In genomic region chr3:122952509-122952908, GRCh38 we compare ENCODE assay signal across 9 cellular contexts.
DNase-seq lines count a peak whose midpoint lies in the region; ATAC-seq, FAIRE-seq and TF ChIP-seq lines count a peak whose summit lies in the region.
"Had no signal": no experiment of that assay in that cellular context is flagged by ENCODE, and none has a peak within 500 bp of the region (broad histone marks: within the 10 kb centered on the region; RNA-seq: fewer than 3 reads in every experiment).

No MANE protein-coding gene starts in this region.

- no peak for ATAC-seq in K562

- no TSS peak for BruUV-seq in K562 (replicated peaks; lab: Mats Ljungman, UMichigan)

- H3K27ac Mint-ChIP-seq in nephron: peak overlapping the region; percentile 71 to 97 (median 75)

- TF ChIP-seq CTCF in K562 (IDR thresholded peaks at IDR 0.05 in 2 of 3, conservative IDR thresholded peaks at IDR 0.05 in 1 of 3; ENCODE audit: insufficient read depth in 2 of 3, low read depth in 1 of 3, low read length in 3 of 3) (no peak), nephron (IDR thresholded peaks at IDR 0.05; ENCODE audit: unreplicated experiment in 3 of 3) (peak in 2 of 3 experiments; percentile 24 to 31), ascending aorta (IDR thresholded peaks at IDR 0.05) (peak in 1 of 3 experiments; percentile 14)

- no peak for TF ChIP-seq POLR2A in K562 (conservative IDR thresholded peaks at IDR 0.05)

- no peak overlapping the region for H3K27ac ChIP-seq in K562 (ENCODE audit: extremely low read depth, low read depth, low read length)
- no peak overlapping the region for H3K27ac ChIP-seq in ascending aorta

- H3K4me1 ChIP-seq in K562 (replicated peaks in 1 of 2; ENCODE audit: control insufficient read depth in 2 of 2, insufficient read depth in 2 of 2, low read length in 2 of 2) (no peaks in the 10 kb centered on the region), ascending aorta (peaks cover 15 to 18% of the 10 kb centered on the region in 2 donors)

- H3K9me3 ChIP-seq in K562 (replicated peaks; ENCODE audit: control insufficient read depth, insufficient read depth, low read depth, low read length): no peaks in the 10 kb centered on the region
- H3K9me3 ChIP-seq in ascending aorta: no peaks in the 10 kb centered on the region

- in situ Hi-C loops in K562 (cut with MboI): no loop called here

- 5% methylated on average over 2 of the region's 3 CpGs for WGBS in K562 (ENCODE audit: insufficient coverage, low coverage, missing lambda C conversion rate)

- H3K9ac ChIP-seq in K562 (ENCODE audit: insufficient read depth in 1 of 2, low read depth in 2 of 2, low read length in 2 of 2): no peak overlapping the region

- H3K27me3 ChIP-seq in K562 (ENCODE audit: control insufficient read depth in 2 of 2, insufficient read depth in 2 of 2, low read length in 2 of 2) (peaks cover 3 to 21% of the 10 kb centered on the region in 2 experiments; a peak in 3 of 5 replicates), ascending aorta (no peaks in the 10 kb centered on the region)

- CTCF ChIA-PET in K562 (lab: Yijun Ruan, JAX; ENCODE audit: low intra/inter-chr PET ratio): no interaction called here

- H3K4me1 Mint-ChIP-seq in nephron: peaks cover 70% of the 10 kb centered on the region

- H3K9me3 Mint-ChIP-seq in nephron: peaks cover 5% of the 10 kb centered on the region

- H3K79me2 ChIP-seq in K562 (ENCODE audit: control insufficient read depth, insufficient read depth, low read length): no peaks in the 10 kb centered on the region

- no peak for TF ChIP-seq RAD21 in K562 (CRISPR knock-in tag; conservative IDR thresholded peaks at IDR 0.05 in 1 of 2, IDR thresholded peaks at IDR 0.05 in 1 of 2)

- DNase-seq in GM19239 (ENCODE audit: insufficient read length, low spot score) (peak; percentile 32), HT-29 (ENCODE audit: low spot score) (peak; percentile 61), K562 (ENCODE audit: extremely low read depth in 1 of 4, low spot score in 3 of 4) (no peak), DMS79 (lab: John Stamatoyannopoulos, UW) (no peak), ascending aorta (ENCODE audit: low spot score in 2 of 2) (no peak), OCI-M1 (lab: John Stamatoyannopoulos, UW) (no peak)
- DNase-seq in activated CD4-positive, alpha-beta T cell treated with anti-CD3 and anti-CD28 coated beads, Interleukin-2, amount 50 U/mL, for 4 hours: no peak
- DNase-seq: NCI-H1930 had no signal

- no peaks in the 10 kb centered on the region; the same call in 1 of the 2 replicates for H4K20me1 ChIP-seq in K562 (replicated peaks; ENCODE audit: control insufficient read depth, insufficient read depth, low read length)

- no peaks in the 10 kb centered on the region for H3K36me3 ChIP-seq in K562 (ENCODE audit: control insufficient read depth, insufficient read depth, low read length)
- no peaks in the 10 kb centered on the region for H3K36me3 ChIP-seq in ascending aorta

- no peaks in the 10 kb centered on the region for H3K9me1 ChIP-seq in K562 (ENCODE audit: control insufficient read depth, insufficient read depth, low read length)

- peaks cover 6% of the 10 kb centered on the region for H3K36me3 Mint-ChIP-seq in nephron (ENCODE audit: low read depth)

- no peak overlapping the region for H3K4me3 ChIP-seq in K562
- no peak overlapping the region for H3K4me3 ChIP-seq in ascending aorta

- H3K4me3 Mint-ChIP-seq in nephron: peak overlapping the region in 1 of 3 experiments; percentile 43

- peaks cover 7% of the 10 kb centered on the region for H3K27me3 Mint-ChIP-seq in nephron (ENCODE audit: low read depth)

- POLR2A ChIA-PET in K562 (lab: Yijun Ruan, JAX): interaction anchor here (0.7 kb wide), 1 partner anchor 136 kb away, joined by 3 read pairs; no protein-coding TSS in a partner anchor

- intact Hi-C loops in K562 (cut with micrococcal nuclease) (no loop called here), ascending aorta (cut with DNase I) (no loop called here)

- FAIRE-seq in GM19239 (lab: Jason Lieb, UNC) (no peak), K562 (lab: Jason Lieb, UNC) (no peak)

- H2AFZ ChIP-seq in K562 (ENCODE audit: low read depth, low read length): no peak overlapping the region

- H3K4me2 ChIP-seq in K562 (ENCODE audit: insufficient read depth, low read length): no peak overlapping the region

- no peak for TF ChIP-seq EP300 in K562 (IDR thresholded peaks at IDR 0.05; ENCODE audit: low read length)

TF ChIP-seq in K562, 482 proteins besides CTCF, POLR2A, EP300 and RAD21:
- TF ChIP-seq SMAD3 (CRISPR knock-in tag; conservative IDR thresholded peaks at IDR 0.05): no peak
- peak; percentile 75 for TF ChIP-seq SPI1 (IDR thresholded peaks at IDR 0.05; ENCODE audit: borderline replicate concordance, low read depth, low read length)
- no peak for TF ChIP-seq PCBP2 (IDR thresholded peaks at IDR 0.05; ENCODE audit: low read depth, low read length, poor library complexity, severe bottlenecking)

Comparison
In these comparisons a context has a peak if more than half of its experiments do, and no peak if none do; other contexts are left out.
1. DNase-seq: peak in GM19239 (single experiment) and HT-29 (single experiment); none in K562 (0 of 4), activated CD4-positive, alpha-beta T cell treated with anti-CD3 and anti-CD28 coated beads, Interleukin-2, amount 50 U/mL, for 4 hours (0 of 2), DMS79 (single experiment), ascending aorta (0 of 2) and OCI-M1 (single experiment).
2. CTCF ChIP-seq: peak in nephron (2 of 3); none in K562 (0 of 3).